Comparison of ENCODE assay signal across 1 cellular context in genomic region chr1:28236656-28237331, GRCh38.
TF ChIP-seq lines count a peak whose summit lies in the region.

No MANE protein-coding gene starts in this region.

TF ChIP-seq in GM12878, 131 proteins besides CTCF, POLR2A, EP300 and RAD21:
- TF ChIP-seq NFIC (IDR thresholded peaks at IDR 0.05; ENCODE audit: low read depth, low read length) (no peak), TARDBP (IDR thresholded peaks at IDR 0.05; ENCODE audit: borderline replicate concordance) (peak; percentile 3; the same call in 1 of the 2 replicates)
TF ChIP-seq in GM12878: peak in this region for 1.
